Comparison of ENCODE assay signal across 1 cellular context in genomic region chr5:123511648-123512605, GRCh38.
TF ChIP-seq lines count a peak whose summit lies in the region.

Gene CSNK1G3, plus strand, starts transcription at chr5:123512177. Its CDS starts 33,487 bp downstream, at chr5:123545664.

TF ChIP-seq in HepG2, 621 proteins besides CTCF, POLR2A, EP300 and RAD21 (continued from another document and continues in another):
- TF ChIP-seq IRF9 (CRISPR knock-in tag; IDR thresholded peaks at IDR 0.05; ENCODE audit: borderline replicate concordance) (peak; percentile 68; the same call in 1 of the 2 replicates), HMG20A (CRISPR knock-in tag; IDR thresholded peaks at IDR 0.05; ENCODE audit: borderline replicate concordance) (no peak), ZNF777 (CRISPR knock-in tag; IDR thresholded peaks at IDR 0.05) (no peak), MYNN (CRISPR knock-in tag; IDR thresholded peaks at IDR 0.05; ENCODE audit: low read depth) (no peak), SSRP1 (CRISPR knock-in tag; IDR thresholded peaks at IDR 0.05) (no peak), HMGXB4 (CRISPR knock-in tag; IDR thresholded peaks at IDR 0.05; ENCODE audit: borderline replicate concordance in 1 of 2, low read depth in 1 of 2) (peak in 1 of 2 experiments; percentile 77; a peak in 2 of 4 replicates), TRIM24 (CRISPR knock-in tag; IDR thresholded peaks at IDR 0.05) (no peak), PHF8 (CRISPR knock-in tag; IDR thresholded peaks at IDR 0.05) (peak; percentile 73), ZBTB39 (CRISPR knock-in tag; IDR thresholded peaks at IDR 0.05) (no peak), MTA1 (CRISPR knock-in tag; IDR thresholded peaks at IDR 0.05; ENCODE audit: borderline replicate concordance) (no peak), ZNF615 (CRISPR knock-in tag; IDR thresholded peaks at IDR 0.05; ENCODE audit: borderline replicate concordance) (0 out of 2 replicates have a peak, but pooled peaks have one; percentile 43), BRF2 (CRISPR knock-in tag; IDR thresholded peaks at IDR 0.05) (no peak), ZNF230 (CRISPR knock-in tag; IDR thresholded peaks at IDR 0.05) (peak; percentile 66; the same call in 1 of the 2 replicates), ZBTB3 (CRISPR knock-in tag; IDR thresholded peaks at IDR 0.05; ENCODE audit: borderline replicate concordance, low read depth) (no peak), NR3C1 (CRISPR knock-in tag; IDR thresholded peaks at IDR 0.05) (no peak), ZSCAN5A (CRISPR knock-in tag; IDR thresholded peaks at IDR 0.05; ENCODE audit: borderline replicate concordance) (no peak; the same call in 1 of the 2 replicates), MAFG (CRISPR knock-in tag; IDR thresholded peaks at IDR 0.05) (no peak), CEBPG (CRISPR knock-in tag; IDR thresholded peaks at IDR 0.05) (peak; percentile 72), ZNF737 (CRISPR knock-in tag; IDR thresholded peaks at IDR 0.05; ENCODE audit: borderline replicate concordance) (no peak), STAG1 (CRISPR knock-in tag; IDR thresholded peaks at IDR 0.05) (no peak), BCL6 (CRISPR knock-in tag; IDR thresholded peaks at IDR 0.05) (no peak; the same call in 1 of the 2 replicates), DNMT1 (CRISPR knock-in tag; IDR thresholded peaks at IDR 0.05) (no peak), ZFP37 (CRISPR knock-in tag; IDR thresholded peaks at IDR 0.05; ENCODE audit: borderline replicate concordance) (no peak), ONECUT2 (CRISPR knock-in tag; IDR thresholded peaks at IDR 0.05) (no peak), MXD4 (CRISPR knock-in tag; IDR thresholded peaks at IDR 0.05) (no peak), CC2D1A (CRISPR knock-in tag; IDR thresholded peaks at IDR 0.05) (no peak), ZNF557 (CRISPR knock-in tag; IDR thresholded peaks at IDR 0.05) (no peak), RARG (CRISPR knock-in tag; IDR thresholded peaks at IDR 0.05; ENCODE audit: low read depth) (no peak), MXD1 (CRISPR knock-in tag; IDR thresholded peaks at IDR 0.05) (no peak), CCDC6 (CRISPR knock-in tag; IDR thresholded peaks at IDR 0.05) (no peak), MZF1 (CRISPR knock-in tag; IDR thresholded peaks at IDR 0.05; ENCODE audit: borderline replicate concordance) (no peak), TBP (CRISPR knock-in tag; IDR thresholded peaks at IDR 0.05) (no peak), ZNF607 (CRISPR knock-in tag; IDR thresholded peaks at IDR 0.05; ENCODE audit: borderline replicate concordance) (no peak), SMAD9 (CRISPR knock-in tag; IDR thresholded peaks at IDR 0.05) (no peak), ZNF501 (CRISPR knock-in tag; IDR thresholded peaks at IDR 0.05) (peak; percentile 89), ELK4 (CRISPR knock-in tag; IDR thresholded peaks at IDR 0.05; ENCODE audit: borderline replicate concordance) (no peak), ZNF180 (CRISPR knock-in tag; IDR thresholded peaks at IDR 0.05; ENCODE audit: borderline replicate concordance, low read depth) (no peak), ZNF609 (CRISPR knock-in tag; IDR thresholded peaks at IDR 0.05; ENCODE audit: borderline replicate concordance) (0 out of 2 replicates have a peak, but pooled peaks have one; percentile 18), RCOR2 (CRISPR knock-in tag; IDR thresholded peaks at IDR 0.05) (no peak), GMEB1 (CRISPR knock-in tag; IDR thresholded peaks at IDR 0.05; ENCODE audit: borderline replicate concordance) (peak; percentile 74; the same call in 1 of the 2 replicates), MIER2 (CRISPR knock-in tag; IDR thresholded peaks at IDR 0.05) (no peak), ZNF383 (CRISPR knock-in tag; IDR thresholded peaks at IDR 0.05; ENCODE audit: borderline replicate concordance) (no peak), AHR (CRISPR knock-in tag; IDR thresholded peaks at IDR 0.05) (no peak), DZIP1 (CRISPR knock-in tag; IDR thresholded peaks at IDR 0.05) (no peak), ZNF136 (CRISPR knock-in tag; IDR thresholded peaks at IDR 0.05; ENCODE audit: low read depth) (no peak), AGO2 (optimal IDR thresholded peaks at IDR 0.05; ENCODE audit: low read depth, low read length) (no peak), ZNF605 (CRISPR knock-in tag; IDR thresholded peaks at IDR 0.05) (no peak), CBX1 (IDR thresholded peaks at IDR 0.05; ENCODE audit: low read depth) (peak; percentile 36), ZNF205 (CRISPR knock-in tag; IDR thresholded peaks at IDR 0.05) (peak; percentile 85), ZNF441 (CRISPR knock-in tag; IDR thresholded peaks at IDR 0.05; ENCODE audit: borderline replicate concordance) (0 out of 2 replicates have a peak, but pooled peaks have one; percentile 42), ZNF746 (CRISPR knock-in tag; IDR thresholded peaks at IDR 0.05) (no peak)
